Comparison of ENCODE assay signal across 25 cellular contexts in genomic region chr15:39748276-39748675, GRCh38. TPM values are rescaled to one million over a fixed set of nuclear protein-coding genes. Genes with fewer than 3 reads are reported as not detected.
DNase-seq lines count a peak whose midpoint lies in the region; TF ChIP-seq lines count a peak whose summit lies in the region.
"Had no signal": no experiment of that assay in that cellular context is flagged by ENCODE, and none has a peak within 500 bp of the region (broad histone marks: within the 10 kb centered on the region; RNA-seq: fewer than 3 reads in every experiment).

No MANE protein-coding gene starts in this region.

- H3K79me2 ChIP-seq in PC-9 (ENCODE audit: low read depth), result no peaks in the 10 kb centered on the region
- H3K79me2 ChIP-seq: hepatocyte had no signal

- intact Hi-C loops in Calu3 (cut with micrococcal nuclease; ENCODE audit: unreplicated experiment), result no loop called here
- intact Hi-C loops in PC-9 (cut with micrococcal nuclease; ENCODE audit: unreplicated experiment), result no loop called here

- peak overlapping the region; percentile 27; the same call in 1 of the 2 replicates for H3K4me3 ChIP-seq in PC-9
- H3K4me3 ChIP-seq in epithelial cell of esophagus (ENCODE audit: low read length), result no peak overlapping the region
- H3K4me3 ChIP-seq in mesenchymal stem cell (ENCODE audit: insufficient read depth in 1 of 2, low read depth in 1 of 2, low read length in 2 of 2), result no peak overlapping the region
- H3K4me3 ChIP-seq: colonic mucosa, hepatocyte, lung, thoracic aorta, vagina had no signal

- BruUV-seq in Calu3 (replicated peaks; lab: Mats Ljungman, UMichigan) (no TSS peak), PC-9 (replicated peaks; lab: Mats Ljungman, UMichigan) (no TSS peak)

- H3K14ac ChIP-seq in mesenchymal stem cell (ENCODE audit: low read length in 2 of 2), result no peak overlapping the region

- no peaks in the 10 kb centered on the region for H3K36me3 Mint-ChIP-seq in Calu3 (ENCODE audit: insufficient read depth, unreplicated experiment)
- H3K36me3 Mint-ChIP-seq: CD4-positive, alpha-beta memory T cell had no signal

- no peak overlapping the region for H3K18ac ChIP-seq in mesenchymal stem cell (ENCODE audit: low read depth in 1 of 2, low read length in 2 of 2)

- H3K27ac Mint-ChIP-seq in Calu3 (ENCODE audit: unreplicated experiment), result no peak overlapping the region
- H3K27ac Mint-ChIP-seq: activated CD4-positive, alpha-beta memory T cell treated with anti-CD3 and anti-CD28 coated beads, Interleukin-2, amount 10 ng/mL, durations not matched to agents 7 days and 5 days; brain; CD4-positive, alpha-beta memory T cell had no signal

- H2AFZ ChIP-seq in PC-9 (no peak overlapping the region), mesenchymal stem cell (ENCODE audit: low read depth, low read length) (no peak overlapping the region)
- H2AFZ ChIP-seq: hepatocyte had no signal

- H3K4me1 ChIP-seq in PC-9 (replicated peaks; ENCODE audit: insufficient read depth), result peaks cover 33% of the 10 kb centered on the region
- no peaks in the 10 kb centered on the region for H3K4me1 ChIP-seq in mesenchymal stem cell (ENCODE audit: control insufficient read depth, insufficient read depth, low read depth, low read length)
- H3K4me1 ChIP-seq: colonic mucosa, vagina had no signal

- peak overlapping the region; percentile 42 for H3K9ac ChIP-seq in mesenchymal stem cell (ENCODE audit: low read length)

- TF ChIP-seq CTCF in Calu3 (IDR thresholded peaks at IDR 0.05; ENCODE audit: unreplicated experiment), result no peak
- no peak for TF ChIP-seq CTCF in PC-9 (conservative IDR thresholded peaks at IDR 0.05)
- no peak for TF ChIP-seq CTCF in epithelial cell of esophagus (IDR thresholded peaks at IDR 0.05; ENCODE audit: insufficient read depth, low read depth, low read length, missing control alignments)
- TF ChIP-seq CTCF in GM20000 (IDR thresholded peaks at IDR 0.05; ENCODE audit: extremely low read depth, missing control alignments), result no peak

- H4K91ac ChIP-seq in mesenchymal stem cell (ENCODE audit: low read length), result no peak overlapping the region

- peaks cover 16% of the 10 kb centered on the region for H3K4me1 Mint-ChIP-seq in Calu3 (ENCODE audit: low read depth, unreplicated experiment)
- H3K4me1 Mint-ChIP-seq: activated CD4-positive, alpha-beta memory T cell treated with anti-CD3 and anti-CD28 coated beads, Interleukin-2, amount 10 ng/mL, durations not matched to agents 7 days and 5 days; brain; CD4-positive, alpha-beta memory T cell had no signal

- no peaks in the 10 kb centered on the region; the same call in 1 of the 2 replicates for H3F3A ChIP-seq in PC-9 (ENCODE audit: insufficient read depth, low read depth)

- H3K4ac ChIP-seq in mesenchymal stem cell (ENCODE audit: low read depth in 1 of 2, low read length in 2 of 2), result no peak overlapping the region

- WGBS in mesenchymal stem cell, result 21% methylated on average over 1 of the region's 2 CpGs

- no peaks in the 10 kb centered on the region for H3K9me2 ChIP-seq in PC-9 (ENCODE audit: insufficient read depth)

- H2BK120ac ChIP-seq in mesenchymal stem cell (ENCODE audit: low read depth, low read length), result no peak overlapping the region

- no peak overlapping the region for H3K23ac ChIP-seq in mesenchymal stem cell (ENCODE audit: low read length in 2 of 2)

- H3K4me3 Mint-ChIP-seq in Calu3 (ENCODE audit: low read depth, unreplicated experiment), result no peak overlapping the region
- H3K4me3 Mint-ChIP-seq: activated CD4-positive, alpha-beta memory T cell treated with anti-CD3 and anti-CD28 coated beads, Interleukin-2, amount 10 ng/mL, durations not matched to agents 7 days and 5 days; brain; CD4-positive, alpha-beta memory T cell had no signal

- H3K27me3 Mint-ChIP-seq in Calu3 (ENCODE audit: unreplicated experiment), result no peaks in the 10 kb centered on the region

- no peak overlapping the region for H2BK12ac ChIP-seq in mesenchymal stem cell (ENCODE audit: low read length in 2 of 2)

- H3K4me2 ChIP-seq in PC-9 (peak overlapping the region; percentile 70), mesenchymal stem cell (ENCODE audit: low read length, poor library complexity, severe bottlenecking) (peak overlapping the region; percentile 43)
- H3K4me2 ChIP-seq: hepatocyte had no signal

- POLR2A ChIA-PET in PC-9 (lab: Charles Lee; ENCODE audit: unreplicated experiment), result interaction anchor here (0.6 kb wide), 1 partner anchor 485 kb away, joined by 5 read pairs; no protein-coding TSS in a partner anchor

- H3K9me3 ChIP-seq in PC-9 (ENCODE audit: insufficient read depth, low read depth) (no peaks in the 10 kb centered on the region), mesenchymal stem cell (ENCODE audit: control insufficient read depth, low read length) (no peaks in the 10 kb centered on the region)
- H3K9me3 ChIP-seq: colonic mucosa, thoracic aorta, vagina had no signal

- H2BK5ac ChIP-seq in mesenchymal stem cell (ENCODE audit: low read depth, low read length, poor library complexity, severe bottlenecking), result no peak overlapping the region

- no peak overlapping the region for H2AK5ac ChIP-seq in mesenchymal stem cell (ENCODE audit: low read length, severe bottlenecking)

- H3K27ac ChIP-seq in PC-9 (peak overlapping the region; percentile 41; the same call in 1 of the 2 replicates), mesenchymal stem cell (ENCODE audit: low read length, poor library complexity, severe bottlenecking) (peak overlapping the region; percentile 20)
- H3K27ac ChIP-seq: colonic mucosa, hepatocyte, thoracic aorta, vagina had no signal

- no peak overlapping the region for H2BK15ac ChIP-seq in mesenchymal stem cell (ENCODE audit: low read depth, poor library complexity, severe bottlenecking)

- DNase-seq in Calu3 (peak; percentile 2), PC-9 (peak; percentile 15 to 63), epithelial cell of esophagus (ENCODE audit: low read depth) (peak; percentile 47), mesenchymal stem cell (no peak), SKM-1 (lab: John Stamatoyannopoulos, UW; ENCODE audit: unreplicated experiment) (no peak), G401 (ENCODE audit: low spot score) (no peak), GM20000 (ENCODE audit: low spot score) (no peak), DMS153 treated with DMSO at 0.1 percent for 48 hours (lab: John Stamatoyannopoulos, UW; ENCODE audit: unreplicated experiment) (no peak)
- DNase-seq: activated CD4-positive, alpha-beta memory T cell treated with anti-CD3 and anti-CD28 coated beads, Interleukin-2, amount 10 ng/mL, durations not matched to agents 7 days and 5 days; activated CD4-positive, CD25-positive, alpha-beta regulatory T cell; activated effector memory CD4-positive, alpha-beta T cell treated with anti-CD3 and anti-CD28 coated beads, Interleukin-2, amount 50 U/mL, for 16 hours; activated T-cell treated with anti-CD3 and anti-CD28 coated beads for 4 hours; CD4-positive, alpha-beta memory T cell; colonic mucosa; DMS79; NCI-H1417 treated with DMSO at 0.1 percent for 48 hours; NCI-H510A treated with DMSO at 0.1 percent for 48 hours; retina; stimulated activated CD4-positive, alpha-beta T cell treated with anti-CD3 and anti-CD28 coated beads, Interleukin-4, amount 100 ng/mL, for 1 hour; stimulated activated naive CD4-positive, alpha-beta T cell treated with Interleukin-2 at 50 U/mL for 16 hours had no signal

- H3K9me3 Mint-ChIP-seq in Calu3 (ENCODE audit: low read depth, unreplicated experiment), result no peaks in the 10 kb centered on the region
- H3K9me3 Mint-ChIP-seq: activated CD4-positive, alpha-beta memory T cell treated with anti-CD3 and anti-CD28 coated beads, Interleukin-2, amount 10 ng/mL, durations not matched to agents 7 days and 5 days; CD4-positive, alpha-beta memory T cell had no signal

- H3K36me3 ChIP-seq in PC-9 (ENCODE audit: low read depth) (no peaks in the 10 kb centered on the region), mesenchymal stem cell (ENCODE audit: control insufficient read depth in 1 of 2, insufficient read depth in 2 of 2, low read depth in 1 of 2, low read length in 2 of 2) (no peaks in the 10 kb centered on the region)
- H3K36me3 ChIP-seq: colonic mucosa, thoracic aorta, vagina had no signal

- no peaks in the 10 kb centered on the region for H3K79me1 ChIP-seq in mesenchymal stem cell (replicated peaks; ENCODE audit: low read length, poor library complexity, severe bottlenecking)

- in situ Hi-C loops in G401 (cut with HindIII; ENCODE audit: low sequenced_read_pairs), result no loop called here

- H3K27me3 ChIP-seq in PC-9 (ENCODE audit: insufficient read depth, low read depth), result no peaks in the 10 kb centered on the region
- no peaks in the 10 kb centered on the region for H3K27me3 ChIP-seq in mesenchymal stem cell (ENCODE audit: control insufficient read depth in 1 of 2, insufficient read depth in 1 of 2, low read length in 2 of 2)
- H3K27me3 ChIP-seq: colonic mucosa, hepatocyte, vagina had no signal

- CTCF ChIA-PET in Calu3 (lab: Charles Lee) (interaction anchor here (1.1 kb wide), 1 partner anchor 8 kb away, joined by 4 read pairs; no protein-coding TSS in a partner anchor), PC-9 (lab: Charles Lee) (no interaction called here)

- H4K8ac ChIP-seq in mesenchymal stem cell (ENCODE audit: low read length), result no peak overlapping the region

- H4K20me1 ChIP-seq in PC-9 (ENCODE audit: insufficient read depth), result no peaks in the 10 kb centered on the region

RNA-seq across cellular contexts. Expression of gene FSIP1, which starts 34.4 kb away (rescaled TPM):
- total RNA-seq in Calu3 (2022), result 0.27 and 0.28 TPM in 2 replicates
- 0.63 and 1.2 TPM in 2 replicates for total RNA-seq in PC-9 (2021)
- polyA plus RNA-seq in mesenchymal stem cell (2013, experiment 1 of 2), result 0.41 TPM
- polyA plus RNA-seq in mesenchymal stem cell (2013, experiment 2 of 2), result 0.42 TPM
- 0.41 and 0.92 TPM in 2 replicates for total RNA-seq in G401 (2014; rRNA removed; shearing (Covaris generic))

Comparison
In these comparisons a context has a peak if more than half of its experiments do, and no peak if none do; other contexts are left out.
1. DNase-seq: peak in Calu3 (single experiment), PC-9 (2 of 2) and epithelial cell of esophagus (single experiment); none in mesenchymal stem cell (single experiment), SKM-1 (single experiment), G401 (single experiment), GM20000 (single experiment) and DMS153 treated with DMSO at 0.1 percent for 48 hours (single experiment).